7 cellular contexts compared by ENCODE assay signal in genomic region chr2:47076586-47077441, GRCh38.
DNase-seq lines count a peak whose midpoint lies in the region; ATAC-seq and TF ChIP-seq lines count a peak whose summit lies in the region.

No MANE protein-coding gene starts in this region.

- peaks cover 9% of the 10 kb centered on the region for H3K36me3 Mint-ChIP-seq in activated CD4-positive, alpha-beta memory T cell treated with anti-CD3 and anti-CD28 coated beads, Interleukin-2, amount 10 ng/mL, durations not matched to agents 7 days and 5 days (ENCODE audit: low read depth)
- H3K36me3 Mint-ChIP-seq in naive thymus-derived CD4-positive, alpha-beta T cell: peaks cover 0 to 9% (median 4%) of the 10 kb centered on the region in 5 donors

- H3K4me3 Mint-ChIP-seq in activated CD4-positive, alpha-beta memory T cell treated with anti-CD3 and anti-CD28 coated beads, Interleukin-2, amount 10 ng/mL, durations not matched to agents 7 days and 5 days: no peak overlapping the region
- H3K4me3 Mint-ChIP-seq in naive thymus-derived CD4-positive, alpha-beta T cell: peak overlapping the region in 1 of 10 donors; percentile 45

- H3K4me3 ChIP-seq in ascending aorta: no peak overlapping the region
- H3K4me3 ChIP-seq in kidney epithelial cell (ENCODE audit: low read depth, low read length): no peak overlapping the region
- H3K4me3 ChIP-seq in naive thymus-derived CD4-positive, alpha-beta T cell (ENCODE audit: low read length): no peak overlapping the region

- no peak overlapping the region for H3K27ac Mint-ChIP-seq in activated CD4-positive, alpha-beta memory T cell treated with anti-CD3 and anti-CD28 coated beads, Interleukin-2, amount 10 ng/mL, durations not matched to agents 7 days and 5 days
- H3K27ac Mint-ChIP-seq in naive thymus-derived CD4-positive, alpha-beta T cell: peak overlapping the region in 4 of 9 donors; percentile 9 to 85 (median 22)

- intact Hi-C loops in ascending aorta (cut with DNase I): loop anchor here (2.0 to 5.0 kb wide), 2 partner anchors 160 to 198 kb away; partner anchors contain the start of gene MCFD2
- intact Hi-C loops in naive thymus-derived CD4-positive, alpha-beta T cell (cut with micrococcal nuclease): no loop called here

- peaks cover 10% of the 10 kb centered on the region for H3K4me1 Mint-ChIP-seq in activated CD4-positive, alpha-beta memory T cell treated with anti-CD3 and anti-CD28 coated beads, Interleukin-2, amount 10 ng/mL, durations not matched to agents 7 days and 5 days
- H3K4me1 Mint-ChIP-seq in naive thymus-derived CD4-positive, alpha-beta T cell: peaks cover under 1 to 29% (median 4%) of the 10 kb centered on the region in 7 donors

- H3K27me3 ChIP-seq in ascending aorta (no peaks in the 10 kb centered on the region), kidney epithelial cell (ENCODE audit: control insufficient read depth, insufficient read depth, low read length) (no peaks in the 10 kb centered on the region)
- no peaks in the 10 kb centered on the region for H3K27me3 ChIP-seq in naive thymus-derived CD4-positive, alpha-beta T cell (ENCODE audit: control insufficient read depth in 2 of 2, insufficient read depth in 2 of 2, low read length in 2 of 2)

- peaks cover 0 to 11% of the 10 kb centered on the region in 2 donors for H3K36me3 ChIP-seq in ascending aorta
- H3K36me3 ChIP-seq in kidney epithelial cell (ENCODE audit: control insufficient read depth, insufficient read depth, low read length): no peaks in the 10 kb centered on the region
- H3K36me3 ChIP-seq in naive thymus-derived CD4-positive, alpha-beta T cell (ENCODE audit: control insufficient read depth in 2 of 3, insufficient read depth in 3 of 3, low read length in 3 of 3): peaks cover 0 to 18% (median 0%) of the 10 kb centered on the region in 3 experiments

- CTCF ChIA-PET in activated CD4-positive, alpha-beta memory T cell treated with anti-CD3 and anti-CD28 coated beads, Interleukin-2, amount 10 ng/mL, durations not matched to agents 7 days and 5 days (lab: Charles Lee): no interaction called here
- CTCF ChIA-PET in naive thymus-derived CD4-positive, alpha-beta T cell (lab: Charles Lee): no interaction called here

- TF ChIP-seq CTCF in ascending aorta (IDR thresholded peaks at IDR 0.05): no peak
- TF ChIP-seq CTCF in kidney epithelial cell (IDR thresholded peaks at IDR 0.05; ENCODE audit: insufficient read depth, low read length, poor library complexity, severe bottlenecking): no peak

- peaks cover 5 to 56% of the 10 kb centered on the region in 2 donors for H3K4me1 ChIP-seq in ascending aorta
- peaks cover 0 to under 1% of the 10 kb centered on the region in 2 donors for H3K4me1 ChIP-seq in naive thymus-derived CD4-positive, alpha-beta T cell (ENCODE audit: control insufficient read depth in 2 of 2, insufficient read depth in 2 of 2, low read length in 2 of 2)

- H3K27me3 Mint-ChIP-seq in activated CD4-positive, alpha-beta memory T cell treated with anti-CD3 and anti-CD28 coated beads, Interleukin-2, amount 10 ng/mL, durations not matched to agents 7 days and 5 days: no peaks in the 10 kb centered on the region
- H3K27me3 Mint-ChIP-seq in naive thymus-derived CD4-positive, alpha-beta T cell: no peaks in the 10 kb centered on the region

- no peak for ATAC-seq in naive thymus-derived CD4-positive, alpha-beta T cell

- no peaks in the 10 kb centered on the region for H3K9me3 ChIP-seq in ascending aorta
- no peaks in the 10 kb centered on the region for H3K9me3 ChIP-seq in naive thymus-derived CD4-positive, alpha-beta T cell (ENCODE audit: control insufficient read depth in 2 of 3, low read length in 3 of 3)

- POLR2A ChIA-PET in activated CD4-positive, alpha-beta memory T cell treated with anti-CD3 and anti-CD28 coated beads, Interleukin-2, amount 10 ng/mL, durations not matched to agents 7 days and 5 days (lab: Charles Lee): no interaction called here
- POLR2A ChIA-PET in naive thymus-derived CD4-positive, alpha-beta T cell (lab: Charles Lee): interaction anchor here (0.6 kb wide), 2 partner anchors 150 to 398 kb away, joined by 3 to 4 read pairs; no protein-coding TSS in a partner anchor

- DNase-seq in HK-2 (ENCODE audit: unreplicated experiment) (peak; percentile 87), ascending aorta (ENCODE audit: low spot score in 2 of 2) (peak; percentile 47 to 95), kidney epithelial cell (ENCODE audit: low read depth) (peak; percentile 95), ureter (ENCODE audit: low spot score) (no peak)
- DNase-seq in activated CD4-positive, alpha-beta memory T cell treated with anti-CD3 and anti-CD28 coated beads, Interleukin-2, amount 10 ng/mL, durations not matched to agents 7 days and 5 days: no peak
- DNase-seq in naive thymus-derived CD4-positive, alpha-beta T cell: no peak

- H3K27ac ChIP-seq in ascending aorta (peak overlapping the region; percentile 94 to 98), temporal lobe (ENCODE audit: low read depth, low read length) (peak overlapping the region; percentile 79)
- no peak overlapping the region for H3K27ac ChIP-seq in naive thymus-derived CD4-positive, alpha-beta T cell (ENCODE audit: low read depth, low read length)

- no peaks in the 10 kb centered on the region for H3K9me3 Mint-ChIP-seq in activated CD4-positive, alpha-beta memory T cell treated with anti-CD3 and anti-CD28 coated beads, Interleukin-2, amount 10 ng/mL, durations not matched to agents 7 days and 5 days
- H3K9me3 Mint-ChIP-seq in naive thymus-derived CD4-positive, alpha-beta T cell: peaks cover 0 to 4% (median 0%) of the 10 kb centered on the region in 11 donors

Comparison
In these comparisons a context has a peak if more than half of its experiments do, and no peak if none do; other contexts are left out.
1. DNase-seq: peak in HK-2 (single experiment), ascending aorta (2 of 2) and kidney epithelial cell (single experiment); none in activated CD4-positive, alpha-beta memory T cell treated with anti-CD3 and anti-CD28 coated beads, Interleukin-2, amount 10 ng/mL, durations not matched to agents 7 days and 5 days (single experiment), naive thymus-derived CD4-positive, alpha-beta T cell (0 of 9) and ureter (single experiment).